In genomic region chr11:80930038-80930437, GRCh38 we compare ENCODE assay signal across 8 cellular contexts.
"Had no signal": no experiment of that assay in that cellular context is flagged by ENCODE, and none has a peak within 500 bp of the region (broad histone marks: within the 10 kb centered on the region; RNA-seq: fewer than 3 reads in every experiment).

No MANE protein-coding gene starts in this region.

- H3K4me3 ChIP-seq: GM12878 had no signal

- DNase-seq: GDM1, GF-D8 had no signal

- ATAC-seq: GM12878 had no signal

- FAIRE-seq: G401.6, GM12878, GM12891, GM12892, GM18507, GM19239 had no signal
